In the genomic region with DNA sequence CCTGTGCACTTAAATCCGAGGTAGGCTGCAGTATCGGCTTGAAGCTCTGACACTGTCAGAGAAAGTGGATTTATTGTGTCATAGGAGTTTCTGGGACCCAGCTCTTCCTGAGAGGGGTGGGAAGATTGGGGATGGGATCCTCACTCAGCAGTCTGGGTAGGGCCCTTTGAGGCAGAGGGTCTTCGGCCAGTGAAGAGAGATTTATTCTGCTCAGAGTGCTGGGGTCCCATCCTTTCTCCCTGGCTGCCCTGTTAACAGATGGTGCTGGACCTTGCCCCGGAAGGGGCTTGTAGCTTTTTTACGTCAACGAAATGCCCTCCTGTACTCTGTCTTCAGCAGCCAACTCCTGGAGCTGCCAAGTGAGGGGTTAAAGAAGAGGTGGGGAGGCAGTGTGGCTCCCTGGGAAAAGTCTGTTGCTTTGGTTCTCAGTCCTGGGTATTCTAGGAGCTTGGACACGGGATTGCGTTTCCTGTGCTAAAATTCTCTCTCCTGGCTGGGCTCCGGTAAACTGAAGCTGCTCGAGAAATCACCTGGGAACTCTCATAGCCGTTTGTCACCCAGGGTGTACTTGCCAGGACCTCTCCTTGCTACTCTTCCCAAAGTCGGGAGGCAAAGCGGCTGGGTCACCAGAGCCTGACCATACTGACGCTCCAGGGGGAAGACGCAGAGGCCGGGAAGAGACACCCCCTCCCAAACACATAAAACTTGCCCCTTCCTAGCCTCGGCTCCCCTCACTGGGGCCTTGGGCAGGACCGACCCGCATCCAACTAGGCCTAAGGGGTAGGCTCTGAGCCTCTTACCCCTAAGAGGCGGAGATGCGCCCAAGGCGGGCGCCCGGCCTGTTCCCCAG, we compare ENCODE assay signal across 8 cellular contexts. TPM values are rescaled to one million over a fixed set of nuclear protein-coding genes. Genes with fewer than 3 reads are reported as not detected.
DNase-seq lines count a peak whose midpoint lies in the region; ATAC-seq and TF ChIP-seq lines count a peak whose summit lies in the region.

No MANE protein-coding gene starts in this region.

- WGBS in neuronal stem cell (ENCODE audit: extremely low coverage in 2 of 2, insufficient read length in 2 of 2, insufficient replicate concordance in 1 of 2), 2 donors, result no CpG with 5 or more reads among the region's 24 CpGs

- TF ChIP-seq CTCF in AG09309 (IDR thresholded peaks at IDR 0.05; ENCODE audit: control insufficient read depth, insufficient read depth, low read depth, low read length, missing control alignments) (no peak), fibroblast of mammary gland (conservative IDR thresholded peaks at IDR 0.05; ENCODE audit: control insufficient read depth, insufficient read depth, low read depth, low read length) (no peak)

- H2AFZ ChIP-seq in neuronal stem cell (ENCODE audit: low read length), result peak overlapping the region; percentile 94

- POLR2A ChIA-PET in T-cell (lab: Charles Lee), result interaction anchor here (0.6 to 1.9 kb wide), 3 partner anchors 11 to 211 kb away, joined by 3 to 36 read pairs (median 4); a partner anchor contains a TSS

- H3K36me3 ChIP-seq in neuronal stem cell (replicated peaks in 1 of 2; ENCODE audit: control insufficient read depth in 2 of 2, insufficient read depth in 2 of 2, low read length in 2 of 2), result peaks cover 3 to 21% of the 10 kb centered on the region in 2 donors

- no peak overlapping the region for H3K23ac ChIP-seq in neuronal stem cell (ENCODE audit: low read depth, low read length, poor library complexity)

- no peak overlapping the region for H2BK5ac ChIP-seq in neuronal stem cell (ENCODE audit: low read length)

- peaks cover 3 to 8% of the 10 kb centered on the region in 2 donors for H3K4me1 ChIP-seq in neuronal stem cell (ENCODE audit: control insufficient read depth in 2 of 2, insufficient read depth in 1 of 2, low read depth in 1 of 2, low read length in 2 of 2)

- H3K9me3 Mint-ChIP-seq in T-cell, result no peaks in the 10 kb centered on the region

- H3K4me2 ChIP-seq in neuronal stem cell (ENCODE audit: insufficient read depth, low read length, poor library complexity, severe bottlenecking), result peak overlapping the region; percentile 45

- no peaks in the 10 kb centered on the region for H3K79me1 ChIP-seq in neuronal stem cell (ENCODE audit: low read depth, low read length)

- no peak overlapping the region for H4K91ac ChIP-seq in neuronal stem cell (ENCODE audit: low read depth, low read length, poor library complexity)

- no peaks in the 10 kb centered on the region for H3K27me3 Mint-ChIP-seq in T-cell

- H3K27ac Mint-ChIP-seq in T-cell, result peak overlapping the region; percentile 93 to 98

- no peak overlapping the region for H2BK12ac ChIP-seq in neuronal stem cell (ENCODE audit: low read length)

- ATAC-seq in GM21576 (IDR thresholded peaks at IDR 0.05; ENCODE audit: unreplicated experiment), result peak; percentile 2
- ATAC-seq in T-cell (replicated peaks in 1 of 4), result peak in 1 of 4 experiments; percentile 1
- no peak for ATAC-seq in GM19452 (IDR thresholded peaks at IDR 0.05; ENCODE audit: unreplicated experiment)

- H3K18ac ChIP-seq in neuronal stem cell (ENCODE audit: low read length), result peak overlapping the region; percentile 29

- peaks cover 13% of the 10 kb centered on the region for H3K36me3 Mint-ChIP-seq in T-cell

- no peak overlapping the region for H3K14ac ChIP-seq in neuronal stem cell (ENCODE audit: low read length)

- H3K4me3 Mint-ChIP-seq in T-cell, result peak overlapping the region; percentile 94 to 96 (median 95)

- H3K4ac ChIP-seq in neuronal stem cell (ENCODE audit: low read length), result no peak overlapping the region

- H3K9me3 ChIP-seq in neuronal stem cell (replicated peaks in 1 of 2; ENCODE audit: control insufficient read depth in 2 of 2, insufficient read depth in 1 of 2, low read depth in 1 of 2, low read length in 2 of 2), result peaks cover 0 to 10% of the 10 kb centered on the region in 2 donors

- CTCF ChIA-PET in T-cell (lab: Charles Lee), result interaction anchor here (0.6 to 1.9 kb wide), 3 partner anchors 12 to 488 kb away, joined by 3 to 16 read pairs (median 4); a partner anchor contains a TSS

- H3K4me3 ChIP-seq in AG09309 (ENCODE audit: control insufficient read depth, low read depth, low read length), result peak overlapping the region; percentile 29
- H3K4me3 ChIP-seq in fibroblast of mammary gland (ENCODE audit: control insufficient read depth, low read depth, low read length), result peak overlapping the region; percentile 86
- peak overlapping the region; percentile 88 to 92 for H3K4me3 ChIP-seq in neuronal stem cell (ENCODE audit: low read length in 2 of 2)

- DNase-seq in AG09309 (ENCODE audit: low read depth), result no peak
- peak in 3 of 34 experiments; percentile 9 to 21 (median 19) for DNase-seq in T-cell
- DNase-seq in fibroblast of mammary gland (ENCODE audit: low read depth), result peak; percentile 51
- DNase-seq in neuronal stem cell (ENCODE audit: low spot score), result no peak
- no peak for DNase-seq in KG1 (lab: John Stamatoyannopoulos, UW)
- no peak for DNase-seq in NCI-H1436 (lab: John Stamatoyannopoulos, UW)

- H2BK120ac ChIP-seq in neuronal stem cell (ENCODE audit: low read depth, low read length), result no peak overlapping the region

- no peaks in the 10 kb centered on the region for H3K27me3 ChIP-seq in neuronal stem cell (ENCODE audit: control insufficient read depth in 3 of 3, insufficient read depth in 3 of 3, low read depth in 1 of 3, low read length in 3 of 3)

- H3K9ac ChIP-seq in neuronal stem cell (ENCODE audit: low read depth, low read length, poor library complexity), result no peak overlapping the region

- peak overlapping the region; percentile 18 for H2AK5ac ChIP-seq in neuronal stem cell (ENCODE audit: low read depth, low read length)

- no peak overlapping the region for H4K8ac ChIP-seq in neuronal stem cell (ENCODE audit: low read depth, low read length)

- H3K4me1 Mint-ChIP-seq in T-cell, result peaks cover 38 to 49% (median 41%) of the 10 kb centered on the region in 3 donors

- peak overlapping the region; percentile 37 for H3K27ac ChIP-seq in neuronal stem cell (replicated peaks; ENCODE audit: low read length)

- H2BK15ac ChIP-seq in neuronal stem cell (ENCODE audit: low read length), result no peak overlapping the region

RNA-seq across cellular contexts. Expression of a gene that starts 0.8 kb away (rescaled TPM):
- 100 to 1,000 TPM; 101 to 176 (median 114) TPM for total RNA-seq in T-cell
- 31.6 TPM for polyA plus RNA-seq in neuronal stem cell (2013, experiment 1 of 2)
- polyA plus RNA-seq in neuronal stem cell (2013, experiment 2 of 2), result 30.7 TPM

RNA-seq across cellular contexts. Expression of a gene that starts 4.6 kb away (rescaled TPM):
- 1 to 10 TPM in 3 of 5 donors, under 1 TPM in 2; 0.83 to 2.0 (median 1.5) TPM for total RNA-seq in T-cell
- polyA plus RNA-seq in neuronal stem cell (2013, experiment 1 of 2), result 2.5 TPM
- polyA plus RNA-seq in neuronal stem cell (2013, experiment 2 of 2), result 2.4 TPM

RNA-seq across cellular contexts. Expression of a gene that starts 8.1 kb away (rescaled TPM):
- 10 to 100 TPM in 3 of 5 donors, 1 to 10 TPM in 2; 6.9 to 14.3 (median 11.6) TPM for total RNA-seq in T-cell
- polyA plus RNA-seq in neuronal stem cell (2013, experiment 1 of 2), result 12.9 TPM
- 12.6 TPM for polyA plus RNA-seq in neuronal stem cell (2013, experiment 2 of 2)

RNA-seq across cellular contexts. Expression of a gene that starts 11.9 kb away (rescaled TPM):
- 10 to 100 TPM; 36.6 to 52.3 (median 39.6) TPM for total RNA-seq in T-cell
- polyA plus RNA-seq in neuronal stem cell (2013, experiment 1 of 2), result 144 TPM
- 142 TPM for polyA plus RNA-seq in neuronal stem cell (2013, experiment 2 of 2)

RNA-seq across cellular contexts. Expression of a gene that starts 51.9 kb away (rescaled TPM):
- total RNA-seq in T-cell, result 1 to 10 TPM; 4.5 to 9.8 (median 8.6) TPM
- polyA plus RNA-seq in neuronal stem cell (2013, experiment 1 of 2), result 0.29 TPM
- polyA plus RNA-seq in neuronal stem cell (2013, experiment 2 of 2), result 0.29 TPM

Comparison
In these comparisons a context has a peak if more than half of its experiments do, and no peak if none do; other contexts are left out.
1. H3K4me3 ChIP-seq: peak in every context shown above with its lines; median percentile 90 in neuronal stem cell; 86 in fibroblast of mammary gland; 29 in AG09309.